Comparison of ENCODE assay signal across 8 cellular contexts in genomic region chr18:11980555-11981382, GRCh38. TPM values are rescaled to one million over a fixed set of nuclear protein-coding genes. Genes with fewer than 3 reads are reported as not detected.
DNase-seq lines count a peak whose midpoint lies in the region; ATAC-seq, FAIRE-seq and TF ChIP-seq lines count a peak whose summit lies in the region.

No MANE protein-coding gene starts in this region.

- DNase-seq in ACHN (peak; percentile 97), NCI-H2171 (lab: John Stamatoyannopoulos, UW) (peak; percentile 96), WERI-Rb-1 (peak; percentile 99), mammary epithelial cell (peak; percentile 99), iPS-NIHi11 (ENCODE audit: low spot score) (peak; percentile 98), small intestine (peak; percentile 99)

- peak overlapping the region; percentile 68 for H3K4me3 ChIP-seq in WERI-Rb-1 (ENCODE audit: low read depth, low read length)
- H3K4me3 ChIP-seq in mammary epithelial cell (replicated peaks in 1 of 3; ENCODE audit: insufficient read depth in 1 of 3, low read depth in 2 of 3, low read length in 3 of 3), result peak overlapping the region; percentile 61 to 74 (median 63)
- peak overlapping the region; percentile 18 to 63 for H3K4me3 ChIP-seq in small intestine (ENCODE audit: low read depth in 1 of 2, low read length in 2 of 2)

- no peaks in the 10 kb centered on the region for H3K27me3 ChIP-seq in WERI-Rb-1 (ENCODE audit: insufficient read depth, low read depth, severe bottlenecking)
- no peaks in the 10 kb centered on the region for H3K27me3 ChIP-seq in mammary epithelial cell (ENCODE audit: insufficient read depth, low read length)
- no peaks in the 10 kb centered on the region for H3K27me3 ChIP-seq in small intestine (ENCODE audit: control insufficient read depth in 2 of 2, insufficient read depth in 2 of 2, low read length in 2 of 2)

- peak; percentile 89 for ATAC-seq in GM18867 (IDR thresholded peaks at IDR 0.05; ENCODE audit: unreplicated experiment)
- ATAC-seq in HG03097 (IDR thresholded peaks at IDR 0.05; ENCODE audit: low FRiP score, unreplicated experiment), result peak; percentile 90

- no peak for FAIRE-seq in small intestine (lab: Jason Lieb, UNC)

- no peaks in the 10 kb centered on the region for H3K36me3 ChIP-seq in WERI-Rb-1
- no peaks in the 10 kb centered on the region for H3K36me3 ChIP-seq in mammary epithelial cell (ENCODE audit: insufficient read depth, low read length)
- H3K36me3 ChIP-seq in small intestine (ENCODE audit: control insufficient read depth in 2 of 2, insufficient read depth in 2 of 2, low read length in 2 of 2), result no peaks in the 10 kb centered on the region

- H4K20me1 ChIP-seq in mammary epithelial cell (ENCODE audit: insufficient read depth, low read length), result no peaks in the 10 kb centered on the region

- no peaks in the 10 kb centered on the region for H3K9me3 ChIP-seq in WERI-Rb-1 (ENCODE audit: severe bottlenecking)
- H3K9me3 ChIP-seq in mammary epithelial cell (replicated peaks; ENCODE audit: insufficient read depth, low read length), result no peaks in the 10 kb centered on the region
- H3K9me3 ChIP-seq in small intestine (ENCODE audit: control insufficient read depth, low read depth), result no peaks in the 10 kb centered on the region

- CTCF ChIA-PET in mammary epithelial cell (lab: Charles Lee; ENCODE audit: low non-redundant PET), result interaction anchor here (0.6 to 0.7 kb wide), 3 partner anchors 22 to 256 kb away, joined by 3 to 4 read pairs (median 3); no protein-coding TSS in a partner anchor

- intact Hi-C loops in mammary epithelial cell (cut with micrococcal nuclease), result loop anchor here (1.0 kb wide), 3 partner anchors 33 to 129 kb away; partner anchors contain the start of gene CHMP1B

- in situ Hi-C loops in ACHN (cut with HindIII; ENCODE audit: low pct_ligation_motif_present, low pct_unique_long_range_greater_than_20kb, low sequenced_read_pairs), result no loop called here
- in situ Hi-C loops in mammary epithelial cell (cut with MboI; ENCODE audit: low sequenced_read_pairs in 2 of 2), result loop anchor here in 1 of 2 donors (5.0 kb wide), 1 partner anchor 43 kb away; no protein-coding TSS in a partner anchor

- WGBS in mammary epithelial cell (ENCODE audit: low coverage, missing lambda C conversion rate), result 1% methylated on average over 27 of the region's 91 CpGs
- 0 to 1% (median 1%) methylated on average over 54 to 91 of the region's 91 CpGs for WGBS in small intestine, 3 donors

- peak overlapping the region; percentile 74 for H3K9ac ChIP-seq in mammary epithelial cell (ENCODE audit: insufficient read depth, low read length)

- H3K27ac ChIP-seq in WERI-Rb-1, result peak overlapping the region; percentile 96
- peak overlapping the region; percentile 81 for H3K27ac ChIP-seq in mammary epithelial cell (ENCODE audit: insufficient read depth, low read depth, low read length)
- H3K27ac ChIP-seq in small intestine (ENCODE audit: low read depth in 1 of 2, low read length in 1 of 2), result peak overlapping the region; percentile 85 to 89

- no peaks in the 10 kb centered on the region for H3K79me2 ChIP-seq in mammary epithelial cell (ENCODE audit: insufficient read depth, low read length)

- H2AFZ ChIP-seq in mammary epithelial cell (ENCODE audit: low read depth, low read length), result peak overlapping the region; percentile 92

- TF ChIP-seq CTCF in WERI-Rb-1 (IDR thresholded peaks at IDR 0.05; ENCODE audit: low read depth, low read length) (no peak), mammary epithelial cell (conservative IDR thresholded peaks at IDR 0.05 in 1 of 2, IDR thresholded peaks at IDR 0.05 in 1 of 2; ENCODE audit: extremely low read depth in 1 of 2, insufficient read depth in 1 of 2, low read depth in 1 of 2, low read length in 2 of 2) (no peak)

- dilution Hi-C loops in mammary epithelial cell (cut with HindIII; ENCODE audit: low sequenced_read_pairs), result loop anchor here (5.0 kb wide), 1 partner anchor 52 kb away; no protein-coding TSS in a partner anchor

- BruUV-seq in mammary epithelial cell (replicated peaks; lab: Mats Ljungman, UMichigan), result no TSS peak

- peak overlapping the region; percentile 97 for H3K4me2 ChIP-seq in mammary epithelial cell (ENCODE audit: insufficient read depth, low read depth, low read length)

- peaks cover 11% of the 10 kb centered on the region for H3K4me1 ChIP-seq in mammary epithelial cell (ENCODE audit: insufficient read depth, low read length)
- H3K4me1 ChIP-seq in small intestine (ENCODE audit: control insufficient read depth in 2 of 2, insufficient read depth in 1 of 2, low read depth in 1 of 2, low read length in 1 of 2), result peaks cover 0 to 3% of the 10 kb centered on the region in 2 donors

RNA-seq across cellular contexts. Expression of gene IMPA2, which starts 0.5 kb away (rescaled TPM):
- 10 to 100 TPM; 16.5 to 41.8 TPM for total RNA-seq in mammary epithelial cell
- polyA plus RNA-seq in mammary epithelial cell, result 23.9 TPM
- polyA minus RNA-seq in mammary epithelial cell, result 33.9 TPM
- polyA plus RNA-seq in small intestine, result 10 to 100 TPM; 22.6 to 58.3 (median 26.7) TPM

Comparison
In these comparisons a context has a peak if more than half of its experiments do, and no peak if none do; other contexts are left out.
1. Peak in every context shown above with its lines: DNase-seq, ATAC-seq, H3K4me3 ChIP-seq and H3K27ac ChIP-seq.